ENCODE assay signal across 10 cellular contexts in genomic region chr7:155806096-155806871, GRCh38. TPM values are rescaled to one million over a fixed set of nuclear protein-coding genes. Genes with fewer than 3 reads are reported as not detected.
DNase-seq lines count a peak whose midpoint lies in the region; TF ChIP-seq lines count a peak whose summit lies in the region.
"Had no signal": no experiment of that assay in that cellular context is flagged by ENCODE, and none has a peak within 500 bp of the region (broad histone marks: within the 10 kb centered on the region; RNA-seq: fewer than 3 reads in every experiment).

No MANE protein-coding gene starts in this region.

- H4K8ac ChIP-seq in neuronal stem cell (ENCODE audit: low read depth, low read length) = peak overlapping the region; percentile 65

- H3K36me3 Mint-ChIP-seq in activated T-cell treated with anti-CD3 and anti-CD28 coated beads, Interleukin-2, amount 50 U/mL, for 24 hours (ENCODE audit: low read depth) = no peaks in the 10 kb centered on the region

- no peaks in the 10 kb centered on the region for H3K36me3 ChIP-seq in ACC112 (ENCODE audit: insufficient read depth, low read length)
- H3K36me3 ChIP-seq in MM.1S (replicated peaks; ENCODE audit: insufficient read depth, low read length) = no peaks in the 10 kb centered on the region
- H3K36me3 ChIP-seq in neuronal stem cell (replicated peaks in 1 of 2; ENCODE audit: control insufficient read depth in 2 of 2, insufficient read depth in 2 of 2, low read length in 2 of 2) = no peaks in the 10 kb centered on the region

- H2AK5ac ChIP-seq in neuronal stem cell (ENCODE audit: low read depth, low read length) = peak overlapping the region; percentile 84

- no peaks in the 10 kb centered on the region for H3K79me1 ChIP-seq in neuronal stem cell (ENCODE audit: low read depth, low read length)

- H2AFZ ChIP-seq in ACC112 (ENCODE audit: low read length, unreplicated experiment) = peak overlapping the region; percentile 93
- 0 out of 2 replicates have a peak overlapping the region, but pooled peaks have one; percentile 63 for H2AFZ ChIP-seq in MM.1S (ENCODE audit: low read length)
- peak overlapping the region; percentile 99 for H2AFZ ChIP-seq in neuronal stem cell (ENCODE audit: low read length)

- no peak overlapping the region for H2BK120ac ChIP-seq in neuronal stem cell (ENCODE audit: low read depth, low read length)

- peak overlapping the region; percentile 84 for H2BK12ac ChIP-seq in neuronal stem cell (ENCODE audit: low read length)

- H2BK5ac ChIP-seq in neuronal stem cell (ENCODE audit: low read length) = no peak overlapping the region

- DNase-seq in MM.1S (no peak), fibroblast of the aortic adventitia (ENCODE audit: low read depth) (no peak), neuronal stem cell (ENCODE audit: low spot score) (no peak), H4 (ENCODE audit: low spot score) (no peak), SIG-M5 treated with dmso at 0.1 percent for 504 hours (lab: John Stamatoyannopoulos, UW; ENCODE audit: unreplicated experiment) (no peak)
- DNase-seq in activated T-cell treated with anti-CD3 and anti-CD28 coated beads, Interleukin-2, amount 50 U/mL, for 24 hours = no peak
- DNase-seq in activated CD4-positive, alpha-beta T cell treated with anti-CD3 and anti-CD28 coated beads, Interleukin-2, amount 50 U/mL, for 1 hour = no peak
- DNase-seq: Karpas-422, T-helper 9 cell had no signal

- peak overlapping the region; percentile 79 for H3K4me3 ChIP-seq in ACC112 (ENCODE audit: low read depth, low read length)
- H3K4me3 ChIP-seq in MM.1S (ENCODE audit: low read length) = peak overlapping the region; percentile 52; the same call in 1 of the 2 replicates
- no peak overlapping the region for H3K4me3 ChIP-seq in fibroblast of the aortic adventitia (ENCODE audit: low read depth, low read length)
- peak overlapping the region; percentile 33 to 70 for H3K4me3 ChIP-seq in neuronal stem cell (ENCODE audit: low read length in 2 of 2)

- H4K20me1 ChIP-seq in MM.1S (ENCODE audit: insufficient read depth, low read length) = no peaks in the 10 kb centered on the region

- H3K27ac Mint-ChIP-seq in activated T-cell treated with anti-CD3 and anti-CD28 coated beads, Interleukin-2, amount 50 U/mL, for 24 hours = no peak overlapping the region

- no peak overlapping the region for H3K27ac ChIP-seq in ACC112 (ENCODE audit: low read depth, low read length)
- no peak overlapping the region for H3K27ac ChIP-seq in MM.1S (ENCODE audit: low read length)
- no peak overlapping the region for H3K27ac ChIP-seq in neuronal stem cell (replicated peaks; ENCODE audit: low read length)

- no peak overlapping the region for H4K91ac ChIP-seq in neuronal stem cell (ENCODE audit: low read depth, low read length, poor library complexity)

- H3K4me2 ChIP-seq in MM.1S (ENCODE audit: low read depth, low read length) (peak overlapping the region; percentile 71), neuronal stem cell (ENCODE audit: insufficient read depth, low read length, poor library complexity, severe bottlenecking) (peak overlapping the region; percentile 81)

- H3K9me3 ChIP-seq in MM.1S (replicated peaks; ENCODE audit: insufficient read depth, low read length) (no peaks in the 10 kb centered on the region), neuronal stem cell (replicated peaks in 1 of 2; ENCODE audit: control insufficient read depth in 2 of 2, insufficient read depth in 1 of 2, low read depth in 1 of 2, low read length in 2 of 2) (peaks cover 0 to 3% of the 10 kb centered on the region in 2 donors)

- H3K4ac ChIP-seq in neuronal stem cell (ENCODE audit: low read length) = no peak overlapping the region

- H3K9ac ChIP-seq in MM.1S (ENCODE audit: low read length) (no peak overlapping the region), neuronal stem cell (ENCODE audit: low read depth, low read length, poor library complexity) (peak overlapping the region; percentile 60)

- H3K14ac ChIP-seq in neuronal stem cell (ENCODE audit: low read length) = peak overlapping the region; percentile 71

- peak overlapping the region; percentile 95 for H3K18ac ChIP-seq in neuronal stem cell (ENCODE audit: low read length)

- H3F3A ChIP-seq in MM.1S (ENCODE audit: insufficient read depth, low read length) = no peaks in the 10 kb centered on the region

- H3K4me1 ChIP-seq in ACC112 (ENCODE audit: control insufficient read depth, insufficient read depth, low read length, unreplicated experiment) (peaks cover 7% of the 10 kb centered on the region), MM.1S (ENCODE audit: low read length) (no peaks in the 10 kb centered on the region), neuronal stem cell (ENCODE audit: control insufficient read depth in 2 of 2, insufficient read depth in 1 of 2, low read depth in 1 of 2, low read length in 2 of 2) (peaks cover 39 to 40% of the 10 kb centered on the region in 2 donors)

- no peaks in the 10 kb centered on the region for H3K9me3 Mint-ChIP-seq in activated T-cell treated with anti-CD3 and anti-CD28 coated beads, Interleukin-2, amount 50 U/mL, for 24 hours

- no CpG with 5 or more reads among the region's 47 CpGs for WGBS in neuronal stem cell (ENCODE audit: extremely low coverage in 2 of 2, insufficient read length in 2 of 2, insufficient replicate concordance in 1 of 2), 2 donors

- peaks cover 93% of the 10 kb centered on the region for H3K27me3 ChIP-seq in ACC112 (ENCODE audit: insufficient read depth, low read length)
- peaks cover 84% of the 10 kb centered on the region for H3K27me3 ChIP-seq in MM.1S (replicated peaks; ENCODE audit: insufficient read depth, low read length)
- peaks cover 56 to 91% (median 87%) of the 10 kb centered on the region in 3 experiments for H3K27me3 ChIP-seq in neuronal stem cell (ENCODE audit: control insufficient read depth in 3 of 3, insufficient read depth in 3 of 3, low read depth in 1 of 3, low read length in 3 of 3)

- H3K79me2 ChIP-seq in ACC112 (ENCODE audit: control insufficient read depth, insufficient read depth, low read length, unreplicated experiment) = no peaks in the 10 kb centered on the region
- H3K79me2 ChIP-seq in MM.1S (ENCODE audit: low read length) = no peaks in the 10 kb centered on the region

- peak overlapping the region; percentile 95 for H3K23ac ChIP-seq in neuronal stem cell (ENCODE audit: low read depth, low read length, poor library complexity)

- peaks cover 27% of the 10 kb centered on the region for H3K4me1 Mint-ChIP-seq in activated T-cell treated with anti-CD3 and anti-CD28 coated beads, Interleukin-2, amount 50 U/mL, for 24 hours (ENCODE audit: low read depth)

- no peaks in the 10 kb centered on the region for H3K9me2 ChIP-seq in MM.1S (replicated peaks; ENCODE audit: insufficient read depth, low read length)

- peaks cover 72% of the 10 kb centered on the region for H3K27me3 Mint-ChIP-seq in activated T-cell treated with anti-CD3 and anti-CD28 coated beads, Interleukin-2, amount 50 U/mL, for 24 hours

- TF ChIP-seq CTCF in MM.1S (IDR thresholded peaks at IDR 0.05; ENCODE audit: low read length) (no peak), fibroblast of the aortic adventitia (IDR thresholded peaks at IDR 0.05; ENCODE audit: insufficient read depth, low read length) (peak; percentile 2)

- H3K4me3 Mint-ChIP-seq in activated T-cell treated with anti-CD3 and anti-CD28 coated beads, Interleukin-2, amount 50 U/mL, for 24 hours = no peak overlapping the region

- peak overlapping the region; percentile 96 for H2BK15ac ChIP-seq in neuronal stem cell (ENCODE audit: low read length)

RNA-seq across cellular contexts. Expression of gene SHH, which starts 6.0 kb away (rescaled TPM):
- total RNA-seq in fibroblast of the aortic adventitia (ENCODE audit: low replicate concordance) = 0.36 TPM in 1 of 2 replicates, not detected in the other
- polyA plus RNA-seq in neuronal stem cell (2013, experiment 1 of 2) = 0.08 TPM
- 0.06 TPM for polyA plus RNA-seq in neuronal stem cell (2013, experiment 2 of 2)
- total RNA-seq in H4 (2014; rRNA removed; shearing (Covaris generic)) = not detected in 2 replicates
